In genomic region chr5:95949810-95950209, GRCh38 we compare ENCODE assay signal across 1 cellular context.
TF ChIP-seq lines count a peak whose summit lies in the region.

No MANE protein-coding gene starts in this region.

TF ChIP-seq in GM12878, 131 proteins besides CTCF, POLR2A, EP300 and RAD21 (continued from another document):
- TF ChIP-seq ZNF592 (IDR thresholded peaks at IDR 0.05) (no peak), DPF2 (IDR thresholded peaks at IDR 0.05) (no peak), HSF1 (IDR thresholded peaks at IDR 0.05; ENCODE audit: low read depth, low read length) (0 out of 2 replicates have a peak, but pooled peaks have one; percentile 64), SMARCA5 (IDR thresholded peaks at IDR 0.05) (no peak), CEBPZ (IDR thresholded peaks at IDR 0.05; ENCODE audit: low read depth, low read length) (no peak), NFIC (IDR thresholded peaks at IDR 0.05; ENCODE audit: low read depth, low read length) (0 out of 2 replicates have a peak, but pooled peaks have one; percentile 21), NFYA (IDR thresholded peaks at IDR 0.05; ENCODE audit: borderline replicate concordance, low read depth, low read length) (no peak), WRNIP1 (IDR thresholded peaks at IDR 0.05; ENCODE audit: borderline replicate concordance, low read depth, low read length) (no peak), NBN (IDR thresholded peaks at IDR 0.05) (no peak), CEBPB (IDR thresholded peaks at IDR 0.05; ENCODE audit: borderline replicate concordance in 1 of 2, low read depth in 2 of 2, low read length in 2 of 2) (no peak), SMAD1 (IDR thresholded peaks at IDR 0.05; ENCODE audit: low read depth, partially characterized antibody) (no peak), JUNB (IDR thresholded peaks at IDR 0.05) (no peak), IKZF2 (IDR thresholded peaks at IDR 0.05) (peak; percentile 31 to 41; a peak in 1 of 4 replicates), HDAC2 (IDR thresholded peaks at IDR 0.05) (no peak), USF1 (IDR thresholded peaks at IDR 0.05; ENCODE audit: borderline replicate concordance, extremely low read length, insufficient read depth, low read depth, low read length) (no peak), ZSCAN29 (IDR thresholded peaks at IDR 0.05) (no peak), POLR2AphosphoS5 (IDR thresholded peaks at IDR 0.05; ENCODE audit: low read length) (no peak), ZZZ3 (IDR thresholded peaks at IDR 0.05; ENCODE audit: control insufficient read depth, insufficient read length, low read depth) (no peak), PAX5 (IDR thresholded peaks at IDR 0.05; ENCODE audit: borderline replicate concordance, low read depth, low read length) (no peak), PBX3 (IDR thresholded peaks at IDR 0.05; ENCODE audit: insufficient replicate concordance, low read depth, low read length) (no peak), RAD51 (IDR thresholded peaks at IDR 0.05) (no peak), TARDBP (IDR thresholded peaks at IDR 0.05; ENCODE audit: borderline replicate concordance) (no peak), SREBF2 (IDR thresholded peaks at IDR 0.05; ENCODE audit: low read length) (no peak), GATAD2B (conservative IDR thresholded peaks at IDR 0.05; ENCODE audit: low read depth) (no peak), PKNOX1 (IDR thresholded peaks at IDR 0.05) (no peak), RBBP5 (conservative IDR thresholded peaks at IDR 0.05) (no peak), IRF3 (IDR thresholded peaks at IDR 0.05) (no peak), ZBTB11 (CRISPR knock-in tag; IDR thresholded peaks at IDR 0.05) (no peak), MEF2B (IDR thresholded peaks at IDR 0.05; ENCODE audit: partially characterized antibody, poor library complexity, severe bottlenecking) (peak; percentile 67), MEF2A (IDR thresholded peaks at IDR 0.05; ENCODE audit: insufficient read depth, low read depth, low read length) (no peak), ETV6 (conservative IDR thresholded peaks at IDR 0.05 in 1 of 2, IDR thresholded peaks at IDR 0.05 in 1 of 2; ENCODE audit: borderline replicate concordance in 1 of 2, low read depth in 1 of 2) (no peak)
